11 cellular contexts compared by ENCODE assay signal in genomic region chr4:109859426-109860300, GRCh38. TPM values are rescaled to one million over a fixed set of nuclear protein-coding genes. Genes with fewer than 3 reads are reported as not detected.
"Had no signal": no experiment of that assay in that cellular context is flagged by ENCODE, and none has a peak within 500 bp of the region (broad histone marks: within the 10 kb centered on the region; RNA-seq: fewer than 3 reads in every experiment).

No MANE protein-coding gene starts in this region.

RNA-seq across cellular contexts. Expression of gene LRIT3, which starts 11.8 kb away (rescaled TPM):
- total RNA-seq: vagina had no signal

RNA-seq across cellular contexts. Expression of gene RRH, which starts 31.9 kb away (rescaled TPM):
- total RNA-seq: occipital lobe, osteoblast, vagina had no signal
- polyA plus RNA-seq: naive thymus-derived CD4-positive, alpha-beta T cell; right cardiac atrium; stomach had no signal

RNA-seq across cellular contexts. Expression of gene EGF, which starts 53.0 kb away (rescaled TPM):
- total RNA-seq: subcutaneous adipose tissue, thoracic aorta had no signal
- polyA plus RNA-seq: naive thymus-derived CD4-positive, alpha-beta T cell; neural cell had no signal

RNA-seq across cellular contexts. Expression of gene CFI, which starts 57.9 kb away (rescaled TPM):
- total RNA-seq: naive thymus-derived CD4-positive, alpha-beta T cell; natural killer cell; progenitor cell of endocrine pancreas had no signal
- polyA plus RNA-seq: naive thymus-derived CD4-positive, alpha-beta T cell; neural cell had no signal
